11 cellular contexts compared by ENCODE assay signal in the genomic region with DNA sequence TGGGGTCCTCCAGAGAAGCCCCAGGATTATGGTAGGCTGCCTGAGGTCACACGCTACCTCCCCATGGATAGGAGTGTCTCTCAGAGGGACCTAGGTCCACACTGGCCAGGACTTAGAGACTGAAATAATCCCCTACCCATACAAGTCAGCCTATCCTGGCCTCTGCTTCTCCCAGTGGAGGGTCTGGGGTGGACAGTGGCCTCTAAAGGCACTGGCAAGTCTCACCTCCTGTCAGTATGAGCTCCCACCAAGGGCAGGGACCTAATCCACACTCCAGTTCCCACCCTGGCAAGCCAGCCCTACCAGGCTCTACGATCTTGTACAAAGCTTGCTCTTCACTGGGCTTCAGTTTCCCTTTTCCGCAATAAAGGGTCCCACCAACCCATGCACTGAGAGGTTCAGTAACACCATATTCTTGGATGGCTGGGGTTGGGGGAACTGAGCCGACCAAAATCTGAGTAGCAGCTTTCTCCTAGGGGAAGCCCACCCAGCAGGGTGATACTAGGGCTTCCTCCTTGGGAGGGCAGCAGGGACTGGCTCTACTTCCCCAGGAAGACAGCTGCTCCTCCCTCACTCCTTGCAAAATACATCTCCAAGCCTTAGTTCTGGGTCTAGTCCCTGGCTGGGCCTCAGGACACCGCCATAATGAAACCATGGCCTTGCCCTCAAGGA. TPM values are rescaled to one million over a fixed set of nuclear protein-coding genes. Genes with fewer than 3 reads are reported as not detected.
DNase-seq lines count a peak whose midpoint lies in the region; ATAC-seq and TF ChIP-seq lines count a peak whose summit lies in the region.
"Had no signal": no experiment of that assay in that cellular context is flagged by ENCODE, and none has a peak within 500 bp of the region (broad histone marks: within the 10 kb centered on the region; RNA-seq: fewer than 3 reads in every experiment).

No MANE protein-coding gene starts in this region.

- H3K4me1 Mint-ChIP-seq in activated naive CD4-positive, alpha-beta T cell treated with anti-CD3 and anti-CD28 coated beads, Interleukin-2, amount 10 ng/mL, durations not matched to agents 7 days and 5 days, result peaks cover 30% of the 10 kb centered on the region
- peaks cover 32% of the 10 kb centered on the region for H3K4me1 Mint-ChIP-seq in activated T-cell treated with anti-CD3 and anti-CD28 coated beads, Interleukin-2, amount 50 U/mL, for 72 hours (ENCODE audit: low read depth)
- H3K4me1 Mint-ChIP-seq in mesothelial cell of epicardium, result peaks cover 46% of the 10 kb centered on the region

- peaks cover 90% of the 10 kb centered on the region for H3K36me3 Mint-ChIP-seq in activated naive CD4-positive, alpha-beta T cell treated with anti-CD3 and anti-CD28 coated beads, Interleukin-2, amount 10 ng/mL, durations not matched to agents 7 days and 5 days
- peaks cover 61 to 78% of the 10 kb centered on the region in 2 donors for H3K36me3 Mint-ChIP-seq in activated T-cell treated with anti-CD3 and anti-CD28 coated beads, Interleukin-2, amount 50 U/mL, for 72 hours (ENCODE audit: insufficient read depth in 2 of 2)
- H3K36me3 Mint-ChIP-seq in mesothelial cell of epicardium, result peaks cover 2% of the 10 kb centered on the region

- H3K9me2 ChIP-seq in PC-3 (replicated peaks; ENCODE audit: low read length), result no peaks in the 10 kb centered on the region

- H3K4me2 ChIP-seq in PC-3 (ENCODE audit: low read length), result no peak overlapping the region

- H3K27ac Mint-ChIP-seq in activated naive CD4-positive, alpha-beta T cell treated with anti-CD3 and anti-CD28 coated beads, Interleukin-2, amount 10 ng/mL, durations not matched to agents 7 days and 5 days, result peak overlapping the region; percentile 99
- peak overlapping the region; percentile 99 for H3K27ac Mint-ChIP-seq in activated T-cell treated with anti-CD3 and anti-CD28 coated beads, Interleukin-2, amount 50 U/mL, for 72 hours
- H3K27ac Mint-ChIP-seq in mesothelial cell of epicardium, result peak overlapping the region; percentile 61

- H3K9me3 Mint-ChIP-seq in activated naive CD4-positive, alpha-beta T cell treated with anti-CD3 and anti-CD28 coated beads, Interleukin-2, amount 10 ng/mL, durations not matched to agents 7 days and 5 days, result no peaks in the 10 kb centered on the region
- H3K9me3 Mint-ChIP-seq in activated T-cell treated with anti-CD3 and anti-CD28 coated beads, Interleukin-2, amount 50 U/mL, for 72 hours, result no peaks in the 10 kb centered on the region
- no peaks in the 10 kb centered on the region for H3K9me3 Mint-ChIP-seq in mesothelial cell of epicardium

- TF ChIP-seq CTCF in mesothelial cell of epicardium (IDR thresholded peaks at IDR 0.05; ENCODE audit: unreplicated experiment) (no peak), thoracic aorta (IDR thresholded peaks at IDR 0.05) (no peak), PC-3 (conservative IDR thresholded peaks at IDR 0.05; ENCODE audit: low read depth, low read length) (no peak)

- no peaks in the 10 kb centered on the region for H3K9me3 ChIP-seq in thoracic aorta
- no peaks in the 10 kb centered on the region for H3K9me3 ChIP-seq in PC-3 (ENCODE audit: low read length)
- H3K9me3 ChIP-seq: mucosa of descending colon had no signal

- H3K27me3 ChIP-seq in thoracic aorta (replicated peaks; ENCODE audit: insufficient read depth) (no peaks in the 10 kb centered on the region), PC-3 (ENCODE audit: low read length) (no peaks in the 10 kb centered on the region)

- no peak overlapping the region for H2AFZ ChIP-seq in PC-3 (ENCODE audit: low read length)

- H3K27me3 Mint-ChIP-seq in activated naive CD4-positive, alpha-beta T cell treated with anti-CD3 and anti-CD28 coated beads, Interleukin-2, amount 10 ng/mL, durations not matched to agents 7 days and 5 days, result peaks cover 19% of the 10 kb centered on the region
- H3K27me3 Mint-ChIP-seq in activated T-cell treated with anti-CD3 and anti-CD28 coated beads, Interleukin-2, amount 50 U/mL, for 72 hours (ENCODE audit: low read depth), result no peaks in the 10 kb centered on the region
- peaks cover 5% of the 10 kb centered on the region for H3K27me3 Mint-ChIP-seq in mesothelial cell of epicardium (ENCODE audit: low read depth)

- H3K27ac ChIP-seq in thoracic aorta, result no peak overlapping the region
- H3K27ac ChIP-seq in PC-3 (ENCODE audit: low read length), result no peak overlapping the region
- H3K27ac ChIP-seq: SK-N-MC had no signal

- H3K36me3 ChIP-seq in thoracic aorta (peaks cover 17% of the 10 kb centered on the region), PC-3 (ENCODE audit: low read depth, low read length) (no peaks in the 10 kb centered on the region)

- ATAC-seq in activated T-cell treated with anti-CD3 and anti-CD28 coated beads, Interleukin-2, amount 50 U/mL, for 72 hours (replicated peaks in 1 of 2), result no peak
- ATAC-seq in thoracic aorta (ENCODE audit: insufficient number of reproducible peaks, low FRiP score, low read depth), result no peak
- ATAC-seq in PC-3, result no peak
- ATAC-seq: mucosa of descending colon had no signal

- DNase-seq in activated naive CD4-positive, alpha-beta T cell treated with anti-CD3 and anti-CD28 coated beads, Interleukin-2, amount 10 ng/mL, durations not matched to agents 7 days and 5 days, result peak; percentile 34
- no peak for DNase-seq in activated naive CD4-positive, alpha-beta T cell treated with anti-CD3 and anti-CD28 coated beads, Interleukin-2, amount 50 U/mL, for 16 hours
- DNase-seq in activated T-cell treated with anti-CD3 and anti-CD28 coated beads, Interleukin-2, amount 50 U/mL, for 72 hours, result no peak
- DNase-seq in mesothelial cell of epicardium (ENCODE audit: low spot score in 2 of 2, unreplicated experiment in 2 of 2) (no peak), thoracic aorta (ENCODE audit: low spot score) (no peak), PC-3 (no peak), glomerular visceral epithelial cell (ENCODE audit: extremely low spot score) (no peak), COLO829 (ENCODE audit: low spot score) (no peak)
- DNase-seq: NCI-H748 treated with DMSO at 0.1 percent for 48 hours had no signal

- intact Hi-C loops in PC-3 (cut with micrococcal nuclease), result no loop called here

- H3K4me3 ChIP-seq in thoracic aorta, result peak overlapping the region; percentile 92
- no peak overlapping the region for H3K4me3 ChIP-seq in PC-3 (ENCODE audit: low read length)
- H3K4me3 ChIP-seq: mucosa of descending colon, SK-N-MC had no signal

- H3K4me3 Mint-ChIP-seq in activated naive CD4-positive, alpha-beta T cell treated with anti-CD3 and anti-CD28 coated beads, Interleukin-2, amount 10 ng/mL, durations not matched to agents 7 days and 5 days, result peak overlapping the region; percentile 98
- peak overlapping the region; percentile 92 to 100 for H3K4me3 Mint-ChIP-seq in activated T-cell treated with anti-CD3 and anti-CD28 coated beads, Interleukin-2, amount 50 U/mL, for 72 hours
- peak overlapping the region; percentile 44 for H3K4me3 Mint-ChIP-seq in mesothelial cell of epicardium

- H3F3A ChIP-seq in PC-3 (ENCODE audit: low read length, unreplicated experiment), result no peaks in the 10 kb centered on the region

- POLR2A ChIA-PET in PC-3 (lab: Charles Lee; ENCODE audit: unreplicated experiment), result no interaction called here

- no peaks in the 10 kb centered on the region for H3K79me2 ChIP-seq in PC-3 (ENCODE audit: low read length)

- CTCF ChIA-PET in activated naive CD4-positive, alpha-beta T cell treated with anti-CD3 and anti-CD28 coated beads, Interleukin-2, amount 10 ng/mL, durations not matched to agents 7 days and 5 days (lab: Charles Lee), result interaction anchor here (1.2 to 25.1 kb wide), 5 partner anchors 7 to 60 kb away, joined by 3 to 753 read pairs (median 34); partner anchors contain the start of genes C3orf18 and HEMK1
- CTCF ChIA-PET in PC-3 (lab: Charles Lee), result no interaction called here

- no peak overlapping the region for H3K9ac ChIP-seq in PC-3 (ENCODE audit: low read length)

- peaks cover 35 to 74% of the 10 kb centered on the region in 2 donors for H3K4me1 ChIP-seq in thoracic aorta (ENCODE audit: control insufficient read depth in 1 of 2, low read depth in 2 of 2)
- H3K4me1 ChIP-seq in PC-3 (ENCODE audit: insufficient read depth, low read length), result peaks cover 17% of the 10 kb centered on the region

- no TSS peak for BruUV-seq in PC-3 (replicated peaks; lab: Mats Ljungman, UMichigan)

- H4K20me1 ChIP-seq in PC-3 (ENCODE audit: low read length), result no peaks in the 10 kb centered on the region

RNA-seq across cellular contexts. Expression of gene CISH, which starts 2.4 kb away (rescaled TPM):
- 100 to 1,000 TPM; 242 to 271 TPM for total RNA-seq in activated T-cell treated with anti-CD3 and anti-CD28 coated beads, Interleukin-2, amount 50 U/mL, for 72 hours
- 15.2 to 16.7 TPM (median 15.2 TPM) in 3 replicates for total RNA-seq in mesothelial cell of epicardium
- total RNA-seq in thoracic aorta, result 10 to 100 TPM in 1 of 2 donors, 1 to 10 TPM in 1; 4.1 to 13.3 TPM
- 1.6 and 2.3 TPM in 2 replicates for total RNA-seq in PC-3 (2014; rRNA removed)

RNA-seq across cellular contexts. Expression of gene MAPKAPK3, which starts 7.7 kb away (rescaled TPM):
- total RNA-seq in activated T-cell treated with anti-CD3 and anti-CD28 coated beads, Interleukin-2, amount 50 U/mL, for 72 hours, result 100 to 1,000 TPM; 116 to 129 TPM
- 33.6 to 36.8 TPM (median 35.9 TPM) in 3 replicates for total RNA-seq in mesothelial cell of epicardium
- 10 to 100 TPM; 20.6 to 31.1 TPM for total RNA-seq in thoracic aorta
- 142 and 174 TPM in 2 replicates for total RNA-seq in PC-3 (2014; rRNA removed)

RNA-seq across cellular contexts. Expression of gene HEMK1, which starts 39.9 kb away (rescaled TPM):
- total RNA-seq in activated T-cell treated with anti-CD3 and anti-CD28 coated beads, Interleukin-2, amount 50 U/mL, for 72 hours, result 10 to 100 TPM; 54.5 to 64.6 TPM
- 32.1 to 34.1 TPM (median 32.8 TPM) in 3 replicates for total RNA-seq in mesothelial cell of epicardium
- 10 to 100 TPM in 1 of 2 donors, 1 to 10 TPM in 1; 5.4 to 12.7 TPM for total RNA-seq in thoracic aorta
- 20.3 and 22.2 TPM in 2 replicates for total RNA-seq in PC-3 (2014; rRNA removed)

RNA-seq across cellular contexts. Expression of gene C3orf18, which starts 41.7 kb away (rescaled TPM):
- total RNA-seq in activated T-cell treated with anti-CD3 and anti-CD28 coated beads, Interleukin-2, amount 50 U/mL, for 72 hours, result 10 to 100 TPM; 22.7 to 32.5 TPM
- total RNA-seq in mesothelial cell of epicardium, result 12.7 to 15.1 TPM (median 12.8 TPM) in 3 replicates
- total RNA-seq in thoracic aorta, result 10 to 100 TPM in 1 of 2 donors, 1 to 10 TPM in 1; 7.8 to 19.0 TPM
- 31.2 and 33.9 TPM in 2 replicates for total RNA-seq in PC-3 (2014; rRNA removed)

Comparison
In these comparisons a context has a peak if more than half of its experiments do, and no peak if none do; other contexts are left out.
1. H3K4me3 Mint-ChIP-seq: peak in every context shown above with its lines; median percentile 98 in activated naive CD4-positive, alpha-beta T cell treated with anti-CD3 and anti-CD28 coated beads, Interleukin-2, amount 10 ng/mL, durations not matched to agents 7 days and 5 days; 96 in activated T-cell treated with anti-CD3 and anti-CD28 coated beads, Interleukin-2, amount 50 U/mL, for 72 hours; 44 in mesothelial cell of epicardium.
2. RNA of gene CISH, which starts 2.4 kb away (total RNA-seq): 242 to 271 TPM in activated T-cell treated with anti-CD3 and anti-CD28 coated beads, Interleukin-2, amount 50 U/mL, for 72 hours; 15.2 to 16.7 TPM in mesothelial cell of epicardium, 4.1 to 13.3 TPM in thoracic aorta and 1.6 to 2.3 TPM in PC-3; every median in the first group is over 10 times any median in the second.
3. Peak in every context shown above with its lines, with median percentiles within 50 percentile points of each other: H3K27ac Mint-ChIP-seq.